ENCODE assay signal across 32 cellular contexts in the genomic region with DNA sequence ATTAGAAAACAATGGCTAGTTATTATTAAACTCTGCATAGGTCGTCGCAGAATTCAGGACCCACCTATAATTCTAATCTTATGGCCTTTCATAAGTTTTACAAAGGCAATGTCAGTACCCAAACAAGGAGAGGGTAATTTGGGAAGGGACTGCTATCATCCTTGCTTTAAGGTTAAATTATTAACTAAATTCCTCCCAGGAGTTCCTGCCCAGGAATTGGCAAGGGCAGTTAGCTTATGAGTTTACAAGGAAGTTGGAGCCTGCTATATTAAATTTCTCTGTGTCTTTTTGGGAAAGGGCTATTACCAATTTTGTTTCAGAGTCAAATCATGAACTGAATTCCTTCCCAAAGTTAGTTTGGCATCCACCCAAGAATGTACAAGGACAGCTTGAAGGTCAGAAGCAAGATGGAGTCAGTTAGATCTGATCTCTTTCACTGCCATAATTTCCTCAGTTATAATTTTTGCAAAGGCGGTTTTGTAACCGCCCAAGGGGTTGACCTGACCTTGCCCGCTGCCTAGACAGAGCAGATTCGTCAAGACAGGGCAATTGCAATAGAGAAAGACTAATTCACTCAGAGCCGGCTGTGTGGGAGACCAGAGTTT. TPM values are rescaled to one million over a fixed set of nuclear protein-coding genes. Genes with fewer than 3 reads are reported as not detected.
"Had no signal": no experiment of that assay in that cellular context is flagged by ENCODE, and none has a peak within 500 bp of the region (broad histone marks: within the 10 kb centered on the region; RNA-seq: fewer than 3 reads in every experiment).

No MANE protein-coding gene starts in this region.

- ATAC-seq: activated CD4-positive, alpha-beta T cell treated with anti-CD3 and anti-CD28 coated beads for 36 hours; activated CD4-positive, CD25-positive, alpha-beta regulatory T cell treated with anti-CD3 and anti-CD28 coated beads, Interleukin-2, amount 50 U/mL, for 24 hours; activated CD8-positive, alpha-beta T cell treated with anti-CD3 and anti-CD28 coated beads, Interleukin-2, amount 10 ng/mL, durations not matched to agents 7 days and 5 days; activated T-helper 17 cell treated with anti-CD3 and anti-CD28 coated beads, Interleukin-2, amount 50 U/mL, for 72 hours; Panc1; WTC11 had no signal

- H3K9me3 ChIP-seq: ascending aorta, SJCRH30 had no signal

- H3K27ac ChIP-seq: ascending aorta, breast epithelium, SJCRH30, SK-N-MC had no signal

- H3K27ac Mint-ChIP-seq: activated CD4-positive, alpha-beta T cell treated with anti-CD3 and anti-CD28 coated beads for 36 hours; activated CD4-positive, alpha-beta T cell treated with anti-CD3 and anti-CD28 coated beads, Interleukin-2, amount 10 ng/mL, durations not matched to agents 7 days and 5 days; activated CD8-positive, alpha-beta T cell treated with anti-CD3 and anti-CD28 coated beads, Interleukin-2, amount 10 ng/mL, durations not matched to agents 7 days and 5 days; activated naive CD8-positive, alpha-beta T cell treated with anti-CD3 and anti-CD28 coated beads for 36 hours; activated T-helper 17 cell treated with anti-CD3 and anti-CD28 coated beads, Interleukin-2, amount 50 U/mL, for 72 hours; WTC11 had no signal

- DNase-seq: activated CD4-positive, alpha-beta T cell treated with anti-CD3 and anti-CD28 coated beads for 36 hours; activated CD4-positive, alpha-beta T cell treated with anti-CD3 and anti-CD28 coated beads, Interleukin-2, amount 10 ng/mL, durations not matched to agents 7 days and 5 days; activated CD4-positive, alpha-beta T cell treated with anti-CD3 and anti-CD28 coated beads, Interleukin-2, amount 50 U/mL, for 48 hours; activated CD8-positive, alpha-beta T cell treated with anti-CD3 and anti-CD28 coated beads, Interleukin-2, amount 10 ng/mL, durations not matched to agents 7 days and 5 days; activated effector memory CD4-positive, alpha-beta T cell treated with anti-CD3 and anti-CD28 coated beads, Interleukin-2, amount 50 U/mL, for 16 hours; activated naive CD4-positive, alpha-beta T cell; activated naive CD4-positive, alpha-beta T cell treated with anti-CD3 and anti-CD28 coated beads, Interleukin-2, amount 50 U/mL, for 16 hours; activated naive CD8-positive, alpha-beta T cell treated with anti-CD3 and anti-CD28 coated beads for 36 hours; activated T-cell treated with anti-CD3 and anti-CD28 coated beads, Interleukin-2, amount 50 U/mL, for 48 hours; amygdala; NCI-H1105; NCI-H1417 treated with DMSO at 0.1 percent for 48 hours; NCI-H187 treated with DMSO at 0.1 percent for 48 hours; NCI-H2081; NCI-H2171 treated with DMSO at 0.1 percent for 48 hours; NCI-H226; NCI-H524 treated with DMSO at 0.1 percent for 48 hours; SHP77; SJCRH30; T1000 had no signal

- H3K4me1 ChIP-seq: ascending aorta, breast epithelium, SJCRH30 had no signal

- H3K36me3 ChIP-seq: ascending aorta, breast epithelium, SJCRH30 had no signal

- H3K27me3 ChIP-seq: ascending aorta, SJCRH30 had no signal

- H3K4me3 ChIP-seq: ascending aorta, breast epithelium, SJCRH30, SK-N-MC had no signal

- H3K4me1 Mint-ChIP-seq: activated T-helper 17 cell treated with anti-CD3 and anti-CD28 coated beads, Interleukin-2, amount 50 U/mL, for 72 hours had no signal

- H3K9me3 Mint-ChIP-seq: activated naive CD8-positive, alpha-beta T cell treated with anti-CD3 and anti-CD28 coated beads for 36 hours; activated T-helper 17 cell treated with anti-CD3 and anti-CD28 coated beads, Interleukin-2, amount 50 U/mL, for 72 hours had no signal

- H3K4me3 Mint-ChIP-seq: activated CD4-positive, alpha-beta T cell treated with anti-CD3 and anti-CD28 coated beads for 36 hours; activated CD4-positive, alpha-beta T cell treated with anti-CD3 and anti-CD28 coated beads, Interleukin-2, amount 10 ng/mL, durations not matched to agents 7 days and 5 days; activated CD8-positive, alpha-beta T cell treated with anti-CD3 and anti-CD28 coated beads, Interleukin-2, amount 10 ng/mL, durations not matched to agents 7 days and 5 days; activated naive CD8-positive, alpha-beta T cell treated with anti-CD3 and anti-CD28 coated beads for 36 hours; activated T-helper 17 cell treated with anti-CD3 and anti-CD28 coated beads, Interleukin-2, amount 50 U/mL, for 72 hours; WTC11 had no signal

RNA-seq across cellular contexts. Expression of a gene that starts 45.3 kb away (rescaled TPM):
- total RNA-seq: activated CD4-positive, alpha-beta T cell treated with anti-CD3 and anti-CD28 coated beads for 36 hours; activated CD4-positive, alpha-beta T cell treated with anti-CD3 and anti-CD28 coated beads, Interleukin-2, amount 10 ng/mL, durations not matched to agents 7 days and 5 days; activated CD8-positive, alpha-beta T cell treated with anti-CD3 and anti-CD28 coated beads, Interleukin-2, amount 10 ng/mL, durations not matched to agents 7 days and 5 days; activated naive CD8-positive, alpha-beta T cell treated with anti-CD3 and anti-CD28 coated beads for 36 hours; activated T-helper 17 cell treated with anti-CD3 and anti-CD28 coated beads, Interleukin-2, amount 50 U/mL, for 72 hours; ascending aorta; breast epithelium; cardiac septum; NCI-H460; RPMI7951; SJCRH30; T-helper 1 cell treated with Interleukin-12 subunit alpha and Interleukin-12 subunit beta and Interleukin-4 antibody, amounts not matched to agents 30 ng/mL and 1 ng/mL, for 36 hours; T-helper 2 cell treated with Interferon-gamma antibody and Interleukin-4, amounts not matched to agents 100 ng/mL and 5 ng/mL, for 36 hours had no signal
